ENCODE assay signal across 8 cellular contexts in the genomic region with DNA sequence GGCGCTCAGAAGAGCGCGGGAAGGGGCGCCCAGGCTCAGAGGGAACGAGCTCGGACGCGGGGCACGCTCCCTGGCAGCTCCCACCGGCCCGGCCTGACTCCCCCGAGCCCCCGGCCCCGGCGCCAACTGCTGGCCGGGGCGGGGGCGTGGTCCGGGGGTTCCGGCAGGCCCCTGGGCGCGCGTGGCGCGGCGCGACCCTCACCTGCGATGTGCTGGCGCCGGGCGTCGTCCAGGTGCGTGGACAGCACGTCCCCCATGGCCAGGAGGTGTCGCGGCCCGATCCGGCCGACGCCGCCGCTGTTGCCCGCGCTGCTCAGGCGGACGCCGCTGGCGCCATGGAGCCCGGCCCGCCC. TPM values are rescaled to one million over a fixed set of nuclear protein-coding genes. Genes with fewer than 3 reads are reported as not detected.
DNase-seq lines count a peak whose midpoint lies in the region; ATAC-seq and TF ChIP-seq lines count a peak whose summit lies in the region.

No MANE protein-coding gene starts in this region.

- peak; percentile 36 for ATAC-seq in GM23338
- ATAC-seq in RWPE2 (ENCODE audit: low read depth) = no peak
- peak; percentile 6 for ATAC-seq in gastroesophageal sphincter
- no peak for ATAC-seq in GM21381 (IDR thresholded peaks at IDR 0.05; ENCODE audit: unreplicated experiment)

- H3K79me2 ChIP-seq in GM23338 (replicated peaks; ENCODE audit: insufficient read depth) = peaks cover 44% of the 10 kb centered on the region

- no peak for DNase-seq in GM23338 (ENCODE audit: low spot score)
- no peak for DNase-seq in RWPE2 (ENCODE audit: low spot score)
- DNase-seq in head of caudate nucleus = no peak
- DNase-seq in NCI-H2029 (lab: John Stamatoyannopoulos, UW) = no peak
- DNase-seq in cerebellar nuclear complex (lab: John Stamatoyannopoulos, UW) = no peak

- WGBS in gastroesophageal sphincter (ENCODE audit: low coverage in 1 of 2), 2 donors = 0% methylated on average over 9 of the region's 50 CpGs; no CpG with 5 or more reads in 1 of the 2 donors

- peaks cover 19% of the 10 kb centered on the region; the same call in 1 of the 2 replicates for H3F3A ChIP-seq in GM23338 (replicated peaks; ENCODE audit: low read depth)

- H3K4me1 Mint-ChIP-seq in GM23338 = peaks cover 28% of the 10 kb centered on the region

- H3K36me3 ChIP-seq in GM23338 (ENCODE audit: insufficient read depth) (no peaks in the 10 kb centered on the region), RWPE2 (ENCODE audit: low read depth) (peaks cover 41% of the 10 kb centered on the region), gastroesophageal sphincter (peaks cover 0 to 8% of the 10 kb centered on the region in 2 donors), skeletal muscle tissue (ENCODE audit: control insufficient read depth in 3 of 3, insufficient read depth in 3 of 3, low read length in 3 of 3) (no peaks in the 10 kb centered on the region)

- no peaks in the 10 kb centered on the region for H3K9me2 ChIP-seq in GM23338 (ENCODE audit: insufficient read depth)

- peak overlapping the region; percentile 97 for H3K4me2 ChIP-seq in GM23338

- peak overlapping the region; percentile 80; the same call in 1 of the 2 replicates for H2AFZ ChIP-seq in GM23338

- H3K4me1 ChIP-seq in GM23338 (ENCODE audit: insufficient read depth) = peaks cover 27% of the 10 kb centered on the region
- peaks cover 54% of the 10 kb centered on the region for H3K4me1 ChIP-seq in RWPE2 (ENCODE audit: insufficient read depth, poor library complexity, severe bottlenecking)
- H3K4me1 ChIP-seq in gastroesophageal sphincter = peaks cover 0 to 71% (median 34%) of the 10 kb centered on the region in 3 donors
- H3K4me1 ChIP-seq in skeletal muscle tissue (ENCODE audit: control insufficient read depth in 3 of 3, insufficient read depth in 3 of 3, low read length in 3 of 3) = peaks cover 22 to 33% (median 26%) of the 10 kb centered on the region in 3 donors

- no peaks in the 10 kb centered on the region for H3K9me3 ChIP-seq in RWPE2 (ENCODE audit: severe bottlenecking)
- H3K9me3 ChIP-seq in gastroesophageal sphincter = no peaks in the 10 kb centered on the region
- H3K9me3 ChIP-seq in skeletal muscle tissue (ENCODE audit: control insufficient read depth in 3 of 3, low read length in 3 of 3) = no peaks in the 10 kb centered on the region

- peaks cover 8% of the 10 kb centered on the region for H3K27me3 Mint-ChIP-seq in GM23338 (ENCODE audit: insufficient read depth, low read depth, poor library complexity)

- H3K4me3 Mint-ChIP-seq in GM23338 = peak overlapping the region; percentile 72; the same call in 2 of the 3 replicates

- H3K9ac ChIP-seq in skeletal muscle tissue (ENCODE audit: low read depth in 1 of 3, low read length in 3 of 3) = peak overlapping the region; percentile 72 to 83 (median 74)

- H3K27me3 ChIP-seq in GM23338 (ENCODE audit: insufficient read depth) (no peaks in the 10 kb centered on the region; the same call in 1 of the 2 replicates), RWPE2 (ENCODE audit: insufficient read depth, poor library complexity, severe bottlenecking) (no peaks in the 10 kb centered on the region), gastroesophageal sphincter (no peaks in the 10 kb centered on the region), skeletal muscle tissue (ENCODE audit: control insufficient read depth in 3 of 3, insufficient read depth in 3 of 3, low read length in 3 of 3) (no peaks in the 10 kb centered on the region)

- H3K36me3 Mint-ChIP-seq in GM23338 (ENCODE audit: low read depth) = no peaks in the 10 kb centered on the region

- H3K27ac ChIP-seq in GM23338 (ENCODE audit: low read depth) (no peak overlapping the region), RWPE2 (ENCODE audit: poor library complexity, severe bottlenecking) (peak overlapping the region; percentile 98), gastroesophageal sphincter (peak overlapping the region; percentile 45 to 98 (median 96)), skeletal muscle tissue (ENCODE audit: low read depth, low read length) (peak overlapping the region; percentile 73)

- peaks cover 8% of the 10 kb centered on the region for H4K20me1 ChIP-seq in GM23338 (replicated peaks; ENCODE audit: insufficient read depth)

- no peaks in the 10 kb centered on the region for H3K9me3 Mint-ChIP-seq in GM23338

- intact Hi-C loops in head of caudate nucleus (cut with DNase I) = no loop called here

- no peak for TF ChIP-seq EP300 in gastroesophageal sphincter (IDR thresholded peaks at IDR 0.05)

- TF ChIP-seq CTCF in GM23338 (conservative IDR thresholded peaks at IDR 0.05; ENCODE audit: low read depth in 2 of 2) (no peak), RWPE2 (IDR thresholded peaks at IDR 0.05; ENCODE audit: poor library complexity, severe bottlenecking) (no peak), gastroesophageal sphincter (IDR thresholded peaks at IDR 0.05) (peak in 1 of 4 experiments; percentile 14)

- TF ChIP-seq POLR2A in gastroesophageal sphincter (IDR thresholded peaks at IDR 0.05) = peak in 1 of 2 donors; percentile 55

- H3K4me3 ChIP-seq in GM23338 (peak overlapping the region; percentile 89), RWPE2 (ENCODE audit: severe bottlenecking) (peak overlapping the region; percentile 98), gastroesophageal sphincter (peak overlapping the region; percentile 84 to 98), skeletal muscle tissue (ENCODE audit: low read length in 3 of 3) (peak overlapping the region; percentile 63 to 82 (median 74))

- no peak overlapping the region for H3K27ac Mint-ChIP-seq in GM23338

TF ChIP-seq in GM23338, 12 proteins besides CTCF, POLR2A, EP300 and RAD21 (continues in another document):
- TF ChIP-seq CREB1 (CRISPR knock-in tag; IDR thresholded peaks at IDR 0.05; ENCODE audit: low read depth) (no peak), EZH2phosphoT487 (IDR thresholded peaks at IDR 0.05; ENCODE audit: unreplicated experiment) (no peak), STAT1 (IDR thresholded peaks at IDR 0.05; ENCODE audit: unreplicated experiment) (no peak), JUNB (IDR thresholded peaks at IDR 0.05; ENCODE audit: unreplicated experiment) (no peak), ZNF331 (CRISPR knock-in tag; IDR thresholded peaks at IDR 0.05; ENCODE audit: low read depth) (no peak), EZH2 (IDR thresholded peaks at IDR 0.05; ENCODE audit: low read depth, unreplicated experiment) (no peak), POLR2AphosphoS5 (IDR thresholded peaks at IDR 0.05; ENCODE audit: low read depth) (no peak), ZNF114 (CRISPR knock-in tag; IDR thresholded peaks at IDR 0.05) (no peak)
- TF ChIP-seq, protein P1, sequence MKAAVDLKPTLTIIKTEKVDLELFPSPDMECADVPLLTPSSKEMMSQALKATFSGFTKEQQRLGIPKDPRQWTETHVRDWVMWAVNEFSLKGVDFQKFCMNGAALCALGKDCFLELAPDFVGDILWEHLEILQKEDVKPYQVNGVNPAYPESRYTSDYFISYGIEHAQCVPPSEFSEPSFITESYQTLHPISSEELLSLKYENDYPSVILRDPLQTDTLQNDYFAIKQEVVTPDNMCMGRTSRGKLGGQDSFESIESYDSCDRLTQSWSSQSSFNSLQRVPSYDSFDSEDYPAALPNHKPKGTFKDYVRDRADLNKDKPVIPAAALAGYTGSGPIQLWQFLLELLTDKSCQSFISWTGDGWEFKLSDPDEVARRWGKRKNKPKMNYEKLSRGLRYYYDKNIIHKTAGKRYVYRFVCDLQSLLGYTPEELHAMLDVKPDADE (IDR thresholded peaks at IDR 0.05) = no peak

RNA-seq across cellular contexts. Expression of a gene that starts 43.5 kb away (rescaled TPM):
- total RNA-seq in GM23338 (2014; rRNA removed; shearing (Covaris generic)) = 48.6 and 76.4 TPM in 2 replicates
- polyA plus RNA-seq in GM23338 (2016; fragmentation: Nextera tagmentation; extraction: Ambion mirVana) = 45.8 and 50.4 TPM in 2 replicates
- total RNA-seq in gastroesophageal sphincter (10 to 100 TPM; 25.7 to 47.0 (median 33.1) TPM), skeletal muscle tissue (5.2 TPM)

Comparison
In these comparisons a context has a peak if more than half of its experiments do, and no peak if none do; other contexts are left out.
1. ATAC-seq: peak in GM23338 (single experiment) and gastroesophageal sphincter (single experiment); none in RWPE2 (single experiment) and GM21381 (single experiment).
2. Peak in every context shown above with its lines, with median percentiles within 50 percentile points of each other: H3K4me3 ChIP-seq.